1 cellular context compared by ENCODE assay signal in the genomic region with DNA sequence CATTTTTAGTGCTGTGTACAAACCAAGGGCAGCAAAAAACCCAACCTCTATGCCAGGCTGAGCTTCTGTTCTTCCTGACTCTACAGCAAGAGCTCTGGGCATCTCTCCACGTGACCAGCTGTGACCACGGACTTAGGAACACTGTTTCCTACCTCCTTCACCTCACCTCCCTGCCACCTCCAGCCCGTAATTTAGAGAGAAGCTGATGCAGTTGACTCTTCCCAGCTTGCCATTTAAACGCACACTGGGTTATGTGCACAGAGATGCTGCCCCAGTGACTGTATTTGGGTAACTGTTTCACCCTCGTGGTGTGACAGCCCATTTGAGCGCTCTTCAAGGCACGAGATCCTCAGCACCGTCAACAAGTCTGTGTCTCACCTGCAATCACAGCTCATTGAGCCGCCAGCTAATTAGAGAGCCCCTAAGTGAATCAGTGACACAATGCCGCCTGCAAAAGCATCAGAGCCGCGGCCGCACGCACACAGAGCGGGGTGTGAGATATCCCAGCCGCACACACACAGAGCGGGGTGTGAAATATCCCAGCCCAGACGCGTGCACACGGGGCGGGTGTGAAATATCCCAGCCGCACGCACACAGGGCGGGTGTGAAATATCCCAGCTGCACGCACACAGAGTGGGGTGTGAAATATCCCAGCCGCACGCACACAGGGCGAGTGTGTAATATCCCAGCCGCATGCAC.
TF ChIP-seq lines count a peak whose summit lies in the region.

No MANE protein-coding gene starts in this region.

TF ChIP-seq in WTC11, 78 proteins besides CTCF, POLR2A, EP300 and RAD21 (continued from another document):
- TF ChIP-seq OVOL2 (CRISPR knock-in tag; IDR thresholded peaks at IDR 0.05; ENCODE audit: borderline replicate concordance) (no peak), ZNF138 (CRISPR knock-in tag; conservative IDR thresholded peaks at IDR 0.05) (no peak), E2F5 (CRISPR knock-in tag; IDR thresholded peaks at IDR 0.05) (no peak), FOXJ3 (CRISPR knock-in tag; IDR thresholded peaks at IDR 0.05; ENCODE audit: borderline replicate concordance) (no peak), JAZF1 (CRISPR knock-in tag; IDR thresholded peaks at IDR 0.05) (no peak), ZNF317 (CRISPR knock-in tag; IDR thresholded peaks at IDR 0.05; ENCODE audit: borderline replicate concordance, low read depth) (no peak)
- TF ChIP-seq, protein P1, sequence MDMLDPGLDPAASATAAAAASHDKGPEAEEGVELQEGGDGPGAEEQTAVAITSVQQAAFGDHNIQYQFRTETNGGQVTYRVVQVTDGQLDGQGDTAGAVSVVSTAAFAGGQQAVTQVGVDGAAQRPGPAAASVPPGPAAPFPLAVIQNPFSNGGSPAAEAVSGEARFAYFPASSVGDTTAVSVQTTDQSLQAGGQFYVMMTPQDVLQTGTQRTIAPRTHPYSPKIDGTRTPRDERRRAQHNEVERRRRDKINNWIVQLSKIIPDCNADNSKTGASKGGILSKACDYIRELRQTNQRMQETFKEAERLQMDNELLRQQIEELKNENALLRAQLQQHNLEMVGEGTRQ (CRISPR knock-in tag; IDR thresholded peaks at IDR 0.05): no peak
